In genomic region chr11:45899448-45900174, GRCh38 we compare ENCODE assay signal across 9 cellular contexts. TPM values are rescaled to one million over a fixed set of nuclear protein-coding genes. Genes with fewer than 3 reads are reported as not detected.
DNase-seq lines count a peak whose midpoint lies in the region; ATAC-seq and TF ChIP-seq lines count a peak whose summit lies in the region.
"Had no signal": no experiment of that assay in that cellular context is flagged by ENCODE, and none has a peak within 500 bp of the region (broad histone marks: within the 10 kb centered on the region; RNA-seq: fewer than 3 reads in every experiment).

No MANE protein-coding gene starts in this region.

- no peak overlapping the region for H3K27ac ChIP-seq in right lobe of liver

- H3K4me3 ChIP-seq in right lobe of liver, result peak overlapping the region; percentile 42 to 59 (median 50)

- H3K9me3 Mint-ChIP-seq in activated CD4-positive, alpha-beta memory T cell treated with anti-CD3 and anti-CD28 coated beads, Interleukin-2, amount 10 ng/mL, durations not matched to agents 7 days and 5 days, result no peaks in the 10 kb centered on the region

- no peak overlapping the region for H3K27ac Mint-ChIP-seq in activated CD4-positive, alpha-beta memory T cell treated with anti-CD3 and anti-CD28 coated beads, Interleukin-2, amount 10 ng/mL, durations not matched to agents 7 days and 5 days

- TF ChIP-seq POLR2A in right lobe of liver (IDR thresholded peaks at IDR 0.05), result no peak

- POLR2A ChIA-PET in activated CD4-positive, alpha-beta memory T cell treated with anti-CD3 and anti-CD28 coated beads, Interleukin-2, amount 10 ng/mL, durations not matched to agents 7 days and 5 days (lab: Charles Lee), result interaction anchor here (1.2 to 1.5 kb wide), 2 partner anchors 15 to 95 kb away, joined by 3 to 6 read pairs; partner anchors contain the start of gene SLC35C1

- intact Hi-C loops in right lobe of liver (cut with DNase I), result no loop called here

- H3K27me3 ChIP-seq in right lobe of liver, result no peaks in the 10 kb centered on the region

- ATAC-seq in HG03095 (IDR thresholded peaks at IDR 0.05; ENCODE audit: unreplicated experiment) (peak; percentile 66), right lobe of liver (peak; percentile 70 to 88 (median 77)), GM18520 (IDR thresholded peaks at IDR 0.05; ENCODE audit: unreplicated experiment) (no peak)

- peak; percentile 27 for DNase-seq in GM04503 (ENCODE audit: low read depth)
- DNase-seq in NCI-H510A (lab: John Stamatoyannopoulos, UW), result peak; percentile 54
- peak; percentile 70 for DNase-seq in activated CD4-positive, alpha-beta memory T cell treated with anti-CD3 and anti-CD28 coated beads, Interleukin-2, amount 10 ng/mL, durations not matched to agents 7 days and 5 days
- DNase-seq in ecto neural progenitor cell (ENCODE audit: low spot score), result peak; percentile 96
- DNase-seq in right lobe of liver, result peak; percentile 79 to 83 (median 80)
- peak; percentile 49 to 50 for DNase-seq in stimulated activated CD4-positive, alpha-beta T cell treated with anti-CD3 and anti-CD28 coated beads, Interleukin-2, amount 100 ng/mL, for 48 hours

- no peaks in the 10 kb centered on the region for H3K9me3 ChIP-seq in right lobe of liver

- H3K36me3 Mint-ChIP-seq in activated CD4-positive, alpha-beta memory T cell treated with anti-CD3 and anti-CD28 coated beads, Interleukin-2, amount 10 ng/mL, durations not matched to agents 7 days and 5 days (ENCODE audit: low read depth), result no peaks in the 10 kb centered on the region

- no peak for TF ChIP-seq CTCF in right lobe of liver (IDR thresholded peaks at IDR 0.05)

- H3K36me3 ChIP-seq in right lobe of liver, result no peaks in the 10 kb centered on the region

- peaks cover 27% of the 10 kb centered on the region for H3K27me3 Mint-ChIP-seq in activated CD4-positive, alpha-beta memory T cell treated with anti-CD3 and anti-CD28 coated beads, Interleukin-2, amount 10 ng/mL, durations not matched to agents 7 days and 5 days

- 5% methylated on average over 16 of the region's 62 CpGs for WGBS in right lobe of liver (ENCODE audit: insufficient coverage, low coverage, low lambda C conversion rate, missing lambda C conversion rate)

- CTCF ChIA-PET in activated CD4-positive, alpha-beta memory T cell treated with anti-CD3 and anti-CD28 coated beads, Interleukin-2, amount 10 ng/mL, durations not matched to agents 7 days and 5 days (lab: Charles Lee), result interaction anchor here (0.8 to 1.2 kb wide), 4 partner anchors 17 to 107 kb away, joined by 3 to 4 read pairs (median 3); partner anchors contain the start of gene PEX16

- peak overlapping the region; percentile 35 for H3K4me3 Mint-ChIP-seq in activated CD4-positive, alpha-beta memory T cell treated with anti-CD3 and anti-CD28 coated beads, Interleukin-2, amount 10 ng/mL, durations not matched to agents 7 days and 5 days

- peaks cover 9% of the 10 kb centered on the region for H3K4me1 Mint-ChIP-seq in activated CD4-positive, alpha-beta memory T cell treated with anti-CD3 and anti-CD28 coated beads, Interleukin-2, amount 10 ng/mL, durations not matched to agents 7 days and 5 days

- peaks cover 0 to 5% (median 2%) of the 10 kb centered on the region in 4 donors for H3K4me1 ChIP-seq in right lobe of liver

RNA-seq across cellular contexts. Expression of gene FREY1, which starts 7.5 kb away (rescaled TPM):
- 1 to 10 TPM; 1.5 to 2.3 TPM for total RNA-seq in activated CD4-positive, alpha-beta memory T cell treated with anti-CD3 and anti-CD28 coated beads, Interleukin-2, amount 10 ng/mL, durations not matched to agents 7 days and 5 days
- under 1 TPM in 3 of 6 experiments, not detected in 3; 0.40 to 0.90 (median 0.42) TPM for total RNA-seq in right lobe of liver

RNA-seq across cellular contexts. Expression of gene MAPK8IP1, which starts 14.2 kb away (rescaled TPM):
- under 1 TPM; 0.48 to 0.50 TPM for total RNA-seq in activated CD4-positive, alpha-beta memory T cell treated with anti-CD3 and anti-CD28 coated beads, Interleukin-2, amount 10 ng/mL, durations not matched to agents 7 days and 5 days
- 1 to 10 TPM; 1.7 to 6.2 (median 2.6) TPM for total RNA-seq in right lobe of liver

RNA-seq across cellular contexts. Expression of gene PEX16, which starts 18.1 kb away (rescaled TPM):
- 10 to 100 TPM; 54.1 to 55.0 TPM for total RNA-seq in activated CD4-positive, alpha-beta memory T cell treated with anti-CD3 and anti-CD28 coated beads, Interleukin-2, amount 10 ng/mL, durations not matched to agents 7 days and 5 days
- 10 to 100 TPM; 17.9 to 36.7 (median 32.4) TPM for total RNA-seq in right lobe of liver

RNA-seq across cellular contexts. Expression of gene LARGE2, which starts 22.8 kb away (rescaled TPM):
- total RNA-seq in activated CD4-positive, alpha-beta memory T cell treated with anti-CD3 and anti-CD28 coated beads, Interleukin-2, amount 10 ng/mL, durations not matched to agents 7 days and 5 days, result 1 to 10 TPM in 1 of 2 experiments, under 1 TPM in 1; 0.58 to 1.1 TPM
- total RNA-seq in right lobe of liver, result 1 to 10 TPM in 5 of 6 experiments, under 1 TPM in 1; 0.43 to 3.5 (median 2.4) TPM
- total RNA-seq: subcutaneous adipose tissue had no signal

RNA-seq across cellular contexts. Expression of gene CRY2, which starts 52.3 kb away (rescaled TPM):
- 10 to 100 TPM; 18.4 to 22.7 TPM for total RNA-seq in activated CD4-positive, alpha-beta memory T cell treated with anti-CD3 and anti-CD28 coated beads, Interleukin-2, amount 10 ng/mL, durations not matched to agents 7 days and 5 days
- total RNA-seq in right lobe of liver, result 100 to 1,000 TPM in 1 of 6 experiments, 10 to 100 TPM in 5; 19.6 to 104 (median 31.5) TPM

Comparison
In these comparisons a context has a peak if more than half of its experiments do, and no peak if none do; other contexts are left out.
1. DNase-seq: peak in every context shown above with its lines; median percentile 96 in ecto neural progenitor cell; 80 in right lobe of liver; 70 in activated CD4-positive, alpha-beta memory T cell treated with anti-CD3 and anti-CD28 coated beads, Interleukin-2, amount 10 ng/mL, durations not matched to agents 7 days and 5 days; 54 in NCI-H510A; 50 in stimulated activated CD4-positive, alpha-beta T cell treated with anti-CD3 and anti-CD28 coated beads, Interleukin-2, amount 100 ng/mL, for 48 hours; 27 in GM04503.